ENCODE assay signal across 1 cellular context in genomic region chr6:170485159-170485558, GRCh38.
TF ChIP-seq lines count a peak whose summit lies in the region.

No MANE protein-coding gene starts in this region.

TF ChIP-seq in IMR-90, 13 proteins besides CTCF, POLR2A, EP300 and RAD21:
- TF ChIP-seq SMC3 (IDR thresholded peaks at IDR 0.05; ENCODE audit: low read depth, low read length) (no peak), RCOR1 (IDR thresholded peaks at IDR 0.05; ENCODE audit: insufficient replicate concordance, low read length) (no peak), ELK1 (IDR thresholded peaks at IDR 0.05; ENCODE audit: borderline replicate concordance, low read depth, low read length) (no peak)
